Comparison of ENCODE assay signal across 8 cellular contexts in genomic region chr13:110593430-110594130, GRCh38. TPM values are rescaled to one million over a fixed set of nuclear protein-coding genes. Genes with fewer than 3 reads are reported as not detected.
DNase-seq lines count a peak whose midpoint lies in the region; ATAC-seq and TF ChIP-seq lines count a peak whose summit lies in the region.

No MANE protein-coding gene starts in this region.

- no peaks in the 10 kb centered on the region for H3K36me3 ChIP-seq in thoracic aorta

- no peak overlapping the region for H3K4me3 ChIP-seq in astrocyte of the spinal cord (ENCODE audit: low read depth, low read length)
- H3K4me3 ChIP-seq in thoracic aorta: no peak overlapping the region

- in situ Hi-C loops in astrocyte of the spinal cord (cut with HindIII; ENCODE audit: low sequenced_read_pairs): no loop called here

- ATAC-seq in GM18868 (IDR thresholded peaks at IDR 0.05; ENCODE audit: unreplicated experiment): peak; percentile 86
- peak; percentile 92 for ATAC-seq in HG03066 (IDR thresholded peaks at IDR 0.05; ENCODE audit: low read depth, unreplicated experiment)
- ATAC-seq in thoracic aorta (ENCODE audit: insufficient number of reproducible peaks, low FRiP score, low read depth): peak; percentile 57

- no peaks in the 10 kb centered on the region for H3K4me1 ChIP-seq in thoracic aorta (ENCODE audit: control insufficient read depth in 1 of 2, low read depth in 2 of 2)

- H3K9me3 ChIP-seq in thoracic aorta: no peaks in the 10 kb centered on the region

- TF ChIP-seq CTCF in astrocyte of the spinal cord (IDR thresholded peaks at IDR 0.05; ENCODE audit: low read depth, low read length) (peak; percentile 58), thoracic aorta (IDR thresholded peaks at IDR 0.05) (peak; percentile 62)

- no peaks in the 10 kb centered on the region for H3K27me3 ChIP-seq in thoracic aorta (replicated peaks; ENCODE audit: insufficient read depth)

- DNase-seq in DMS153 treated with DMSO at 0.1 percent for 48 hours (lab: John Stamatoyannopoulos, UW; ENCODE audit: unreplicated experiment): peak; percentile 51
- DNase-seq in NCI-H345 treated with DMSO at 0.1 percent for 48 hours (lab: John Stamatoyannopoulos, UW; ENCODE audit: unreplicated experiment): peak; percentile 4
- peak; percentile 64 for DNase-seq in astrocyte of the spinal cord (ENCODE audit: low read depth, low spot score)
- peak; percentile 73 for DNase-seq in inferior parietal cortex (ENCODE audit: extremely low spot score)
- no peak for DNase-seq in thoracic aorta (ENCODE audit: low spot score)
- DNase-seq in NCI-H226: no peak

- no peak overlapping the region for H3K27ac ChIP-seq in thoracic aorta

RNA-seq across cellular contexts. Expression of gene NAXD, which starts 21.8 kb away (rescaled TPM):
- total RNA-seq in thoracic aorta: 10 to 100 TPM; 24.9 to 31.4 TPM

RNA-seq across cellular contexts. Expression of gene RAB20, which starts 32.1 kb away (rescaled TPM):
- total RNA-seq in thoracic aorta: 10 to 100 TPM; 22.6 to 34.5 TPM

Comparison
In these comparisons a context has a peak if more than half of its experiments do, and no peak if none do; other contexts are left out.
1. DNase-seq: peak in DMS153 treated with DMSO at 0.1 percent for 48 hours (single experiment), NCI-H345 treated with DMSO at 0.1 percent for 48 hours (single experiment), astrocyte of the spinal cord (single experiment) and inferior parietal cortex (single experiment); none in thoracic aorta (single experiment) and NCI-H226 (single experiment).
2. Peak in every context shown above with its lines, with median percentiles within 50 percentile points of each other: ATAC-seq.